Comparison of ENCODE assay signal across 26 cellular contexts in the genomic region with DNA sequence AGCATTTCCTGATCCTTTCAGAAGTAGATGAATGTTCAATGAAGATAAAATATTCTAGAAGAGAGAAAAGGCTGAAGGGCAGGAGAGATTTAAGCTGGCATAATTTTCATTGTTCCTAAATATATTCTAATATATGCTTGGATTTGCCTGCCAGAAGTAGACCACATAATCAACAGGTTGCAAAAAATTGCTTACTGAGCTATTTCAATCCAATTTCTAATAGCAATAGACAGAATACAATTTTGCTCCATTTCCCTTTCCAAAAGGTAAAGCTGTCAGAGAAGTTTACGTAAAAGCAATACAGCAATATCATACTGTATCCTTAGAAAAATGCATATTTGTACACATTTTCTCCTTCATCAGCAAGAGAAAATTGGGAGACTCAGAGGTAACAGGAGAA.
"Had no signal": no experiment of that assay in that cellular context is flagged by ENCODE, and none has a peak within 500 bp of the region (broad histone marks: within the 10 kb centered on the region; RNA-seq: fewer than 3 reads in every experiment).

No MANE protein-coding gene starts in this region.

- H3K27ac ChIP-seq: colonic mucosa, coronary artery, dorsolateral prefrontal cortex, epithelial cell of prostate, esophagus muscularis mucosa, esophagus squamous epithelium, foreskin keratinocyte, gastrocnemius medialis, gastroesophageal sphincter, heart left ventricle, heart right ventricle had no signal

- FAIRE-seq: colon, endometrium, endothelial cell of umbilical vein, frontal cortex had no signal

- H3K4me3 ChIP-seq: colonic mucosa, coronary artery, dorsolateral prefrontal cortex, esophagus muscularis mucosa, esophagus squamous epithelium, gastrocnemius medialis, gastroesophageal sphincter, heart left ventricle, heart right ventricle had no signal

- ATAC-seq: effector memory CD8-positive, alpha-beta T cell; esophagus mucosa; foreskin keratinocyte; gastrocnemius medialis; gastroesophageal sphincter; heart left ventricle; heart right ventricle had no signal

- H3K4me1 ChIP-seq: colonic mucosa, esophagus muscularis mucosa, esophagus squamous epithelium, foreskin keratinocyte, gastrocnemius medialis, gastroesophageal sphincter, heart left ventricle, heart right ventricle had no signal

- H3K27me3 ChIP-seq: colonic mucosa, foreskin keratinocyte, gastrocnemius medialis, heart right ventricle had no signal

- H3K9me3 ChIP-seq: colonic mucosa, esophagus muscularis mucosa, gastrocnemius medialis, gastroesophageal sphincter, heart left ventricle had no signal

- DNase-seq: colonic mucosa; cortex of kidney; dermis blood vessel endothelial cell; dorsolateral prefrontal cortex; effector CD8-positive, alpha-beta T cell; effector memory CD4-positive, alpha-beta T cell; effector memory CD8-positive, alpha-beta T cell; endodermal cell; erythroblast; esophagus squamous epithelium; foreskin fibroblast; foreskin keratinocyte; foreskin melanocyte; gastrocnemius medialis; glutamatergic neuron; heart left ventricle; heart right ventricle had no signal

- H3K36me3 ChIP-seq: colonic mucosa, esophagus muscularis mucosa, esophagus squamous epithelium, gastrocnemius medialis, gastroesophageal sphincter, heart left ventricle, heart right ventricle had no signal
